Comparison of ENCODE assay signal across 14 cellular contexts in genomic region chr21:41706678-41707077, GRCh38.
A peak's percentile ranks its signal among the peaks of the same experiment; 100 is the strongest.
DNase-seq lines count a peak whose midpoint lies in the region; ATAC-seq and TF ChIP-seq lines count a peak whose summit lies in the region.
"Had no signal": no experiment of that assay in that cellular context is flagged by ENCODE, and none has a peak within 500 bp of the region (broad histone marks: within the 10 kb centered on the region; RNA-seq: fewer than 3 reads in every experiment).

No MANE protein-coding gene starts in this region.

- no peak overlapping the region for H2AFZ ChIP-seq in GM23338

- no peak overlapping the region for H3K27ac Mint-ChIP-seq in GM23338
- H3K27ac Mint-ChIP-seq: stimulated activated memory B cell treated with anti-CD40 and anti-IgM and Interleukin-4, amounts not matched to agents 10 μg/mL and 1 μg/mL and 100 μg/mL, for 72 hours had no signal

- no peaks in the 10 kb centered on the region for H3K9me3 ChIP-seq in liver (ENCODE audit: control insufficient read depth in 4 of 4, low read length in 3 of 4)
- H3K9me3 ChIP-seq: adrenal gland, HAP-1, sigmoid colon had no signal

- no peak overlapping the region for H3K4me3 Mint-ChIP-seq in GM23338
- H3K4me3 Mint-ChIP-seq: stimulated activated memory B cell treated with anti-CD40 and anti-IgM and Interleukin-4, amounts not matched to agents 10 μg/mL and 1 μg/mL and 100 μg/mL, for 72 hours had no signal

- no peaks in the 10 kb centered on the region for H4K20me1 ChIP-seq in GM23338 (replicated peaks; ENCODE audit: insufficient read depth)

- no peaks in the 10 kb centered on the region for H3F3A ChIP-seq in GM23338 (replicated peaks; ENCODE audit: low read depth)

- H3K4me2 ChIP-seq in GM23338 = no peak overlapping the region

- peaks cover 6% of the 10 kb centered on the region for H3K27me3 Mint-ChIP-seq in GM23338 (ENCODE audit: insufficient read depth, low read depth, poor library complexity)

- no peak for ATAC-seq in left ventricle myocardium superior
- no peak for ATAC-seq in GM23338
- ATAC-seq: stimulated activated memory B cell treated with anti-CD40 and anti-IgM and Interleukin-4, amounts not matched to agents 10 μg/mL and 1 μg/mL and 100 μg/mL, for 72 hours had no signal

- in situ Hi-C loops in brain microvascular endothelial cell (cut with HindIII; ENCODE audit: low pct_ligation_motif_present, low sequenced_read_pairs) = no loop called here

- H3K4me1 ChIP-seq in liver (ENCODE audit: control insufficient read depth in 4 of 4, insufficient read depth in 4 of 4, low read length in 3 of 4) = no peaks in the 10 kb centered on the region
- H3K4me1 ChIP-seq in GM23338 (ENCODE audit: insufficient read depth) = no peaks in the 10 kb centered on the region
- H3K4me1 ChIP-seq: adrenal gland, HAP-1, sigmoid colon had no signal

- H3K36me3 ChIP-seq in liver (ENCODE audit: control insufficient read depth in 4 of 4, insufficient read depth in 3 of 4, low read depth in 1 of 4, low read length in 3 of 4) = no peaks in the 10 kb centered on the region
- no peaks in the 10 kb centered on the region for H3K36me3 ChIP-seq in brain microvascular endothelial cell (replicated peaks)
- H3K36me3 ChIP-seq in GM23338 (ENCODE audit: insufficient read depth) = no peaks in the 10 kb centered on the region
- H3K36me3 ChIP-seq: adrenal gland, HAP-1, sigmoid colon had no signal

- no peak overlapping the region for H3K9ac ChIP-seq in liver (ENCODE audit: low read depth in 1 of 2, low read length in 2 of 2)

- H3K4me3 ChIP-seq in liver (ENCODE audit: low read depth in 1 of 3, low read length in 3 of 3) (no peak overlapping the region), brain microvascular endothelial cell (ENCODE audit: low read depth, low read length) (no peak overlapping the region), GM23338 (no peak overlapping the region)
- H3K4me3 ChIP-seq: adrenal gland, HAP-1, lung, sigmoid colon had no signal

- H3K27ac ChIP-seq in liver (ENCODE audit: low read depth in 1 of 2, low read length in 2 of 2) = no peak overlapping the region
- no peak overlapping the region for H3K27ac ChIP-seq in brain microvascular endothelial cell
- no peak overlapping the region for H3K27ac ChIP-seq in GM23338 (ENCODE audit: low read depth)
- H3K27ac ChIP-seq: adrenal gland, sigmoid colon had no signal

- H3K79me2 ChIP-seq in GM23338 (replicated peaks; ENCODE audit: insufficient read depth) = no peaks in the 10 kb centered on the region

- H3K9me3 Mint-ChIP-seq in GM23338 = no peaks in the 10 kb centered on the region; the same call in 1 of the 3 replicates

- intact Hi-C loops in left ventricle myocardium superior (cut with micrococcal nuclease) = no loop called here

- no peak for TF ChIP-seq RAD21 in liver (IDR thresholded peaks at IDR 0.05)

- H3K27me3 ChIP-seq in liver (ENCODE audit: control insufficient read depth in 4 of 4, insufficient read depth in 4 of 4, low read length in 3 of 4) (no peaks in the 10 kb centered on the region), brain microvascular endothelial cell (replicated peaks) (peaks cover 7% of the 10 kb centered on the region), GM23338 (ENCODE audit: insufficient read depth) (no peaks in the 10 kb centered on the region)

- TF ChIP-seq CTCF in liver (IDR thresholded peaks at IDR 0.05; ENCODE audit: low read depth, low read length, missing input control) (no peak), brain microvascular endothelial cell (IDR thresholded peaks at IDR 0.05; ENCODE audit: low read depth, low read length, missing control alignments) (no peak), GM23338 (conservative IDR thresholded peaks at IDR 0.05; ENCODE audit: low read depth in 2 of 2) (no peak)

- H3K4me1 Mint-ChIP-seq in GM23338 = peaks cover 25% of the 10 kb centered on the region
- H3K4me1 Mint-ChIP-seq: stimulated activated memory B cell treated with anti-CD40 and anti-IgM and Interleukin-4, amounts not matched to agents 10 μg/mL and 1 μg/mL and 100 μg/mL, for 72 hours had no signal

- DNase-seq in CD1c-positive myeloid dendritic cell (ENCODE audit: extremely low spot score) = peak; percentile 67
- peak; percentile 36 for DNase-seq in ELR (ENCODE audit: low read depth)
- DNase-seq in amniotic epithelial cell (ENCODE audit: low read depth) = peak; percentile 80
- DNase-seq in brain microvascular endothelial cell = no peak
- DNase-seq in left ventricle myocardium superior = no peak
- DNase-seq in COLO829 (ENCODE audit: low spot score) = no peak
- no peak for DNase-seq in GM23338 (ENCODE audit: low spot score)
- DNase-seq: NCI-H1048, sigmoid colon had no signal

- H3K36me3 Mint-ChIP-seq in GM23338 (ENCODE audit: low read depth) = no peaks in the 10 kb centered on the region; the same call in 2 of the 3 replicates
- H3K36me3 Mint-ChIP-seq: stimulated activated memory B cell treated with anti-CD40 and anti-IgM and Interleukin-4, amounts not matched to agents 10 μg/mL and 1 μg/mL and 100 μg/mL, for 72 hours had no signal

- 34% methylated on average over 3 of the region's 3 CpGs for WGBS in liver

- no peaks in the 10 kb centered on the region for H3K9me2 ChIP-seq in GM23338 (ENCODE audit: insufficient read depth)

TF ChIP-seq in liver, 16 proteins besides CTCF, POLR2A, EP300 and RAD21:
- no peak for TF ChIP-seq MAX (IDR thresholded peaks at IDR 0.05)
- TF ChIP-seq JUND (IDR thresholded peaks at IDR 0.05) = peak in 1 of 2 donors; percentile 10
- TF ChIP-seq NR2F2 (IDR thresholded peaks at IDR 0.05) = no peak
- TF ChIP-seq HNF4A (conservative IDR thresholded peaks at IDR 0.05) = peak; percentile 30 to 33
- no peak for TF ChIP-seq EGR1 (IDR thresholded peaks at IDR 0.05; ENCODE audit: low read depth in 2 of 2)
- TF ChIP-seq FOXA1 (IDR thresholded peaks at IDR 0.05) = no peak
- TF ChIP-seq ATF3 (IDR thresholded peaks at IDR 0.05) = no peak
- TF ChIP-seq HNF4G (IDR thresholded peaks at IDR 0.05) = no peak
- TF ChIP-seq SP1 (IDR thresholded peaks at IDR 0.05) = no peak

TF ChIP-seq in GM23338, 12 proteins besides CTCF, POLR2A, EP300 and RAD21 (continues in another document):
- TF ChIP-seq EZH2 (IDR thresholded peaks at IDR 0.05; ENCODE audit: low read depth, unreplicated experiment) = no peak
- TF ChIP-seq, protein P1, sequence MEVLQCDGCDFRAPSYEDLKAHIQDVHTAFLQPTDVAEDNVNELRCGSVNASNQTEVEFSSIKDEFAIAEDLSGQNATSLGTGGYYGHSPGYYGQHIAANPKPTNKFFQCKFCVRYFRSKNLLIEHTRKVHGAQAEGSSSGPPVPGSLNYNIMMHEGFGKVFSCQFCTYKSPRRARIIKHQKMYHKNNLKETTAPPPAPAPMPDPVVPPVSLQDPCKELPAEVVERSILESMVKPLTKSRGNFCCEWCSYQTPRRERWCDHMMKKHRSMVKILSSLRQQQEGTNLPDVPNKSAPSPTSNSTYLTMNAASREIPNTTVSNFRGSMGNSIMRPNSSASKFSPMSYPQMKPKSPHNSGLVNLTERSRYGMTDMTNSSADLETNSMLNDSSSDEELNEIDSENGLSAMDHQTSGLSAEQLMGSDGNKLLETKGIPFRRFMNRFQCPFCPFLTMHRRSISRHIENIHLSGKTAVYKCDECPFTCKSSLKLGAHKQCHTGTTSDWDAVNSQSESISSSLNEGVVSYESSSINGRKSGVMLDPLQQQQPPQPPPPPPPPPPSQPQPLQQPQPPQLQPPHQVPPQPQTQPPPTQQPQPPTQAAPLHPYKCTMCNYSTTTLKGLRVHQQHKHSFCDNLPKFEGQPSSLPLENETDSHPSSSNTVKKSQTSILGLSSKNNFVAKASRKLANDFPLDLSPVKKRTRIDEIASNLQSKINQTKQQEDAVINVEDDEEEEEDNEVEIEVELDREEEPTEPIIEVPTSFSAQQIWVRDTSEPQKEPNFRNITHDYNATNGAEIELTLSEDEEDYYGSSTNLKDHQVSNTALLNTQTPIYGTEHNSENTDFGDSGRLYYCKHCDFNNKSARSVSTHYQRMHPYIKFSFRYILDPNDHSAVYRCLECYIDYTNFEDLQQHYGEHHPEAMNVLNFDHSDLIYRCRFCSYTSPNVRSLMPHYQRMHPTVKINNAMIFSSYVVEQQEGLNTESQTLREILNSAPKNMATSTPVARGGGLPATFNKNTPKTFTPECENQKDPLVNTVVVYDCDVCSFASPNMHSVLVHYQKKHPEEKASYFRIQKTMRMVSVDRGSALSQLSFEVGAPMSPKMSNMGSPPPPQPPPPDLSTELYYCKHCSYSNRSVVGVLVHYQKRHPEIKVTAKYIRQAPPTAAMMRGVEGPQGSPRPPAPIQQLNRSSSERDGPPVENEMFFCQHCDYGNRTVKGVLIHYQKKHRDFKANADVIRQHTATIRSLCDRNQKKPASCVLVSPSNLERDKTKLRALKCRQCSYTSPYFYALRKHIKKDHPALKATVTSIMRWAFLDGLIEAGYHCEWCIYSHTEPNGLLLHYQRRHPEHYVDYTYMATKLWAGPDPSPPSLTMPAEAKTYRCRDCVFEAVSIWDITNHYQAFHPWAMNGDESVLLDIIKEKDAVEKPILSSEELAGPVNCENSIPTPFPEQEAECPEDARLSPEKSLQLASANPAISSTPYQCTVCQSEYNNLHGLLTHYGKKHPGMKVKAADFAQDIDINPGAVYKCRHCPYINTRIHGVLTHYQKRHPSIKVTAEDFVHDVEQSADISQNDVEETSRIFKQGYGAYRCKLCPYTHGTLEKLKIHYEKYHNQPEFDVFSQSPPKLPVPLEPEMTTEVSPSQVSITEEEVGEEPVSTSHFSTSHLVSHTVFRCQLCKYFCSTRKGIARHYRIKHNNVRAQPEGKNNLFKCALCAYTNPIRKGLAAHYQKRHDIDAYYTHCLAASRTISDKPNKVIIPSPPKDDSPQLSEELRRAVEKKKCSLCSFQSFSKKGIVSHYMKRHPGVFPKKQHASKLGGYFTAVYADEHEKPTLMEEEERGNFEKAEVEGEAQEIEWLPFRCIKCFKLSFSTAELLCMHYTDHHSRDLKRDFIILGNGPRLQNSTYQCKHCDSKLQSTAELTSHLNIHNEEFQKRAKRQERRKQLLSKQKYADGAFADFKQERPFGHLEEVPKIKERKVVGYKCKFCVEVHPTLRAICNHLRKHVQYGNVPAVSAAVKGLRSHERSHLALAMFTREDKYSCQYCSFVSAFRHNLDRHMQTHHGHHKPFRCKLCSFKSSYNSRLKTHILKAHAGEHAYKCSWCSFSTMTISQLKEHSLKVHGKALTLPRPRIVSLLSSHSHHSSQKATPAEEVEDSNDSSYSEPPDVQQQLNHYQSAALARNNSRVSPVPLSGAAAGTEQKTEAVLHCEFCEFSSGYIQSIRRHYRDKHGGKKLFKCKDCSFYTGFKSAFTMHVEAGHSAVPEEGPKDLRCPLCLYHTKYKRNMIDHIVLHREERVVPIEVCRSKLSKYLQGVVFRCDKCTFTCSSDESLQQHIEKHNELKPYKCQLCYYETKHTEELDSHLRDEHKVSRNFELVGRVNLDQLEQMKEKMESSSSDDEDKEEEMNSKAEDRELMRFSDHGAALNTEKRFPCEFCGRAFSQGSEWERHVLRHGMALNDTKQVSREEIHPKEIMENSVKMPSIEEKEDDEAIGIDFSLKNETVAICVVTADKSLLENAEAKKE (CRISPR knock-in tag; IDR thresholded peaks at IDR 0.05) = no peak
- no peak for TF ChIP-seq EZH2phosphoT487 (IDR thresholded peaks at IDR 0.05; ENCODE audit: unreplicated experiment)
- no peak for TF ChIP-seq POLR2AphosphoS5 (IDR thresholded peaks at IDR 0.05; ENCODE audit: low read depth)

Comparison
In these comparisons a context has a peak if more than half of its experiments do, and no peak if none do; other contexts are left out.
1. DNase-seq: peak in CD1c-positive myeloid dendritic cell (single experiment), ELR (single experiment) and amniotic epithelial cell (single experiment); none in brain microvascular endothelial cell (single experiment), left ventricle myocardium superior (single experiment), COLO829 (single experiment) and GM23338 (single experiment).